1 cellular context compared by ENCODE assay signal in genomic region chr7:5567810-5568209, GRCh38.
A peak's percentile ranks its signal among the peaks of the same experiment; 100 is the strongest.
TF ChIP-seq lines count a peak whose summit lies in the region.

No MANE protein-coding gene starts in this region.

TF ChIP-seq in K562, 482 proteins besides CTCF, POLR2A, EP300 and RAD21 (continued from another document):
- TF ChIP-seq ZBTB1 (CRISPR knock-in tag; IDR thresholded peaks at IDR 0.05; ENCODE audit: borderline replicate concordance, low read depth) (no peak), HDAC8 (tag; IDR thresholded peaks at IDR 0.05) (no peak), SRF (CRISPR knock-in tag; IDR thresholded peaks at IDR 0.05) (peak in 1 of 2 experiments; percentile 62; a peak in 1 of 4 replicates), ZBTB49 (CRISPR knock-in tag; IDR thresholded peaks at IDR 0.05; ENCODE audit: borderline replicate concordance) (no peak), CREB1 (IDR thresholded peaks at IDR 0.05) (no peak), CREB1 (CRISPR knock-in tag; IDR thresholded peaks at IDR 0.05) (no peak), ZNF518B (CRISPR knock-in tag; IDR thresholded peaks at IDR 0.05) (no peak), ZNF589 (CRISPR knock-in tag; IDR thresholded peaks at IDR 0.05; ENCODE audit: low read depth) (no peak), LEF1 (IDR thresholded peaks at IDR 0.05) (no peak), KDM1A (IDR thresholded peaks at IDR 0.05) (no peak), NR2C1 (IDR thresholded peaks at IDR 0.05) (no peak), NR2C1 (tag; IDR thresholded peaks at IDR 0.05) (no peak), THRAP3 (IDR thresholded peaks at IDR 0.05; ENCODE audit: borderline replicate concordance) (no peak), ILF3 (IDR thresholded peaks at IDR 0.05; ENCODE audit: borderline replicate concordance) (no peak), MEIS2 (IDR thresholded peaks at IDR 0.05; ENCODE audit: partially characterized antibody) (no peak), ZFP1 (CRISPR knock-in tag; IDR thresholded peaks at IDR 0.05) (no peak), JUN (IDR thresholded peaks at IDR 0.05; ENCODE audit: borderline replicate concordance, low read depth, low read length) (no peak), JUN (CRISPR knock-in tag; IDR thresholded peaks at IDR 0.05; ENCODE audit: borderline replicate concordance) (no peak), ZBTB33 (CRISPR knock-in tag; IDR thresholded peaks at IDR 0.05) (no peak), TARDBP (IDR thresholded peaks at IDR 0.05) (no peak), HMG20B (CRISPR knock-in tag; IDR thresholded peaks at IDR 0.05) (no peak), RNF2 (IDR thresholded peaks at IDR 0.05) (no peak), MBD2 (IDR thresholded peaks at IDR 0.05; ENCODE audit: borderline replicate concordance, low read depth) (no peak), MCM3 (IDR thresholded peaks at IDR 0.05) (no peak), PTTG1 (tag; IDR thresholded peaks at IDR 0.05; ENCODE audit: low read depth) (no peak), GTF2A2 (tag; IDR thresholded peaks at IDR 0.05) (no peak), AFF1 (IDR thresholded peaks at IDR 0.05; ENCODE audit: low read depth in 1 of 2, partially characterized antibody in 2 of 2) (no peak), RCOR1 (IDR thresholded peaks at IDR 0.05; ENCODE audit: borderline replicate concordance in 1 of 2, low read depth in 2 of 2, low read length in 2 of 2) (0 out of 4 replicates have a peak, but pooled peaks of 1 of the 2 experiments have one; percentile 4)
TF ChIP-seq in K562: peak in this region for 9.
